10 cellular contexts compared by ENCODE assay signal in the genomic region with DNA sequence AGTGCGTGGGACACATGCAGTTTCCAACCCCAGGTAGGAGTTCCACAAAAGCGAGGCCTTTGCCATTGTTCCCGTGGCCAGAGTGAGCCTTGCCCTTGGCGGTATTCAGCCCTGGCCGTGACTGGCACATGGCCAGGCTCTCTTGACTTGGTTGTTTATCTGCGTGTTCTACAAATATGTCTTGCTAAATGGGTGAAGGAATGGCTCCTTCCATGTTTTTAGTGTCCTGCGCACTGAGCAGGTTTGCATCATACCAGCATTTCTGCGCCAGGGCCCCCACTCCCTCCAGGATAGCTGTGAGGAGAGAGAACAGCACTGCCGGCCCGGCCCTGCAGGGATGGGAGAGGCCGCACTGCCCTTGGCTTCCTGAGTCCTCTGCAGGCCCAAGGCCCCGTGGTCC. TPM values are rescaled to one million over a fixed set of nuclear protein-coding genes. Genes with fewer than 3 reads are reported as not detected.
DNase-seq lines count a peak whose midpoint lies in the region; ATAC-seq lines count a peak whose summit lies in the region.
"Had no signal": no experiment of that assay in that cellular context is flagged by ENCODE, and none has a peak within 500 bp of the region (broad histone marks: within the 10 kb centered on the region; RNA-seq: fewer than 3 reads in every experiment).

No MANE protein-coding gene starts in this region.

- H3K27me3 ChIP-seq in right cardiac atrium (ENCODE audit: control insufficient read depth, insufficient read depth), result no peaks in the 10 kb centered on the region

- H3K4me1 Mint-ChIP-seq in stimulated activated effector memory CD8-positive, alpha-beta T cell treated with anti-CD3 and anti-CD28 coated beads, Interleukin-12 subunit alpha, Interleukin-12 subunit beta, amount 100 ng/mL, for 72 hours, result peaks cover 27% of the 10 kb centered on the region

- H3K4me3 ChIP-seq in right cardiac atrium (ENCODE audit: low read length), result no peak overlapping the region

- peaks cover 14% of the 10 kb centered on the region for H3K4me1 ChIP-seq in right cardiac atrium (ENCODE audit: control insufficient read depth, insufficient read depth, low read length)

- intact Hi-C loops in right cardiac atrium (cut with DNase I), result loop anchor here in 1 of 4 donors (5.0 kb wide), 1 partner anchor 122 kb away; no protein-coding TSS in a partner anchor

- H3K27ac ChIP-seq in angular gyrus (ENCODE audit: low read depth, low read length) (peak overlapping the region; percentile 86), right cardiac atrium (ENCODE audit: low read length) (peak overlapping the region; percentile 74)

- DNase-seq in HCEC 1CT, result peak; percentile 67
- peak; percentile 83 to 92 (median 85) for DNase-seq in right cardiac atrium
- no peak for DNase-seq in stimulated activated effector memory CD8-positive, alpha-beta T cell treated with anti-CD3 and anti-CD28 coated beads, Interleukin-12 subunit alpha, Interleukin-12 subunit beta, amount 100 ng/mL, for 72 hours (ENCODE audit: low spot score in 2 of 2)
- DNase-seq in COLO668 (lab: John Stamatoyannopoulos, UW; ENCODE audit: unreplicated experiment), result no peak
- no peak for DNase-seq in activated gamma-delta T cell treated with Interleukin-2 at 50 U/mL for 16 hours
- no peak for DNase-seq in NCI-H510A (lab: John Stamatoyannopoulos, UW)
- DNase-seq: NK-92 treated with Interleukin-12 subunit alpha and Interleukin-12 subunit beta, amount 100 ng/mL, for 24 hours had no signal

- WGBS in right cardiac atrium, result 34% methylated on average over 12 of the region's 12 CpGs

- H3K36me3 Mint-ChIP-seq in stimulated activated effector memory CD8-positive, alpha-beta T cell treated with anti-CD3 and anti-CD28 coated beads, Interleukin-12 subunit alpha, Interleukin-12 subunit beta, amount 100 ng/mL, for 72 hours, result peaks cover 83% of the 10 kb centered on the region

- H3K27ac Mint-ChIP-seq in stimulated activated effector memory CD8-positive, alpha-beta T cell treated with anti-CD3 and anti-CD28 coated beads, Interleukin-12 subunit alpha, Interleukin-12 subunit beta, amount 100 ng/mL, for 72 hours, result peak overlapping the region; percentile 93

- no peaks in the 10 kb centered on the region for H3K9me3 ChIP-seq in right cardiac atrium (ENCODE audit: control insufficient read depth, low read length)

- H3K4me3 Mint-ChIP-seq in stimulated activated effector memory CD8-positive, alpha-beta T cell treated with anti-CD3 and anti-CD28 coated beads, Interleukin-12 subunit alpha, Interleukin-12 subunit beta, amount 100 ng/mL, for 72 hours, result no peak overlapping the region

- no peaks in the 10 kb centered on the region for H3K9me3 Mint-ChIP-seq in stimulated activated effector memory CD8-positive, alpha-beta T cell treated with anti-CD3 and anti-CD28 coated beads, Interleukin-12 subunit alpha, Interleukin-12 subunit beta, amount 100 ng/mL, for 72 hours

- peak; percentile 50 to 54 for ATAC-seq in right cardiac atrium
- ATAC-seq in stimulated activated effector memory CD8-positive, alpha-beta T cell treated with anti-CD3 and anti-CD28 coated beads, Interleukin-12 subunit alpha, Interleukin-12 subunit beta, amount 100 ng/mL, for 72 hours, result no peak
- ATAC-seq in GM19324 (IDR thresholded peaks at IDR 0.05; ENCODE audit: low FRiP score, unreplicated experiment), result no peak
- ATAC-seq: left colon had no signal

RNA-seq across cellular contexts. Expression of gene POLR3H, which starts 20.0 kb away (rescaled TPM):
- total RNA-seq in right cardiac atrium, result 10 to 100 TPM; 21.0 to 26.7 (median 25.3) TPM
- polyA plus RNA-seq in right cardiac atrium, result 24.6 TPM

RNA-seq across cellular contexts. Expression of gene CSDC2, which starts 36.5 kb away (rescaled TPM):
- total RNA-seq in right cardiac atrium, result 100 to 1,000 TPM; 274 to 342 (median 287) TPM
- 309 TPM for polyA plus RNA-seq in right cardiac atrium

RNA-seq across cellular contexts. Expression of gene ACO2, which starts 55.4 kb away (rescaled TPM):
- 100 to 1,000 TPM; 532 to 611 (median 544) TPM for total RNA-seq in right cardiac atrium
- 471 TPM for polyA plus RNA-seq in right cardiac atrium

RNA-seq across cellular contexts. Expression of gene PHF5A, which starts 55.8 kb away (rescaled TPM):
- 10 to 100 TPM; 22.4 to 26.0 (median 25.0) TPM for total RNA-seq in right cardiac atrium
- polyA plus RNA-seq in right cardiac atrium, result 34.6 TPM

Comparison
In these comparisons a context has a peak if more than half of its experiments do, and no peak if none do; other contexts are left out.
1. DNase-seq: peak in HCEC 1CT (single experiment) and right cardiac atrium (3 of 3); none in stimulated activated effector memory CD8-positive, alpha-beta T cell treated with anti-CD3 and anti-CD28 coated beads, Interleukin-12 subunit alpha, Interleukin-12 subunit beta, amount 100 ng/mL, for 72 hours (0 of 2), COLO668 (single experiment), activated gamma-delta T cell treated with Interleukin-2 at 50 U/mL for 16 hours (single experiment) and NCI-H510A (single experiment).
2. ATAC-seq: peak in right cardiac atrium (2 of 2); none in stimulated activated effector memory CD8-positive, alpha-beta T cell treated with anti-CD3 and anti-CD28 coated beads, Interleukin-12 subunit alpha, Interleukin-12 subunit beta, amount 100 ng/mL, for 72 hours (single experiment) and GM19324 (single experiment).